8 cellular contexts compared by ENCODE assay signal in the genomic region with DNA sequence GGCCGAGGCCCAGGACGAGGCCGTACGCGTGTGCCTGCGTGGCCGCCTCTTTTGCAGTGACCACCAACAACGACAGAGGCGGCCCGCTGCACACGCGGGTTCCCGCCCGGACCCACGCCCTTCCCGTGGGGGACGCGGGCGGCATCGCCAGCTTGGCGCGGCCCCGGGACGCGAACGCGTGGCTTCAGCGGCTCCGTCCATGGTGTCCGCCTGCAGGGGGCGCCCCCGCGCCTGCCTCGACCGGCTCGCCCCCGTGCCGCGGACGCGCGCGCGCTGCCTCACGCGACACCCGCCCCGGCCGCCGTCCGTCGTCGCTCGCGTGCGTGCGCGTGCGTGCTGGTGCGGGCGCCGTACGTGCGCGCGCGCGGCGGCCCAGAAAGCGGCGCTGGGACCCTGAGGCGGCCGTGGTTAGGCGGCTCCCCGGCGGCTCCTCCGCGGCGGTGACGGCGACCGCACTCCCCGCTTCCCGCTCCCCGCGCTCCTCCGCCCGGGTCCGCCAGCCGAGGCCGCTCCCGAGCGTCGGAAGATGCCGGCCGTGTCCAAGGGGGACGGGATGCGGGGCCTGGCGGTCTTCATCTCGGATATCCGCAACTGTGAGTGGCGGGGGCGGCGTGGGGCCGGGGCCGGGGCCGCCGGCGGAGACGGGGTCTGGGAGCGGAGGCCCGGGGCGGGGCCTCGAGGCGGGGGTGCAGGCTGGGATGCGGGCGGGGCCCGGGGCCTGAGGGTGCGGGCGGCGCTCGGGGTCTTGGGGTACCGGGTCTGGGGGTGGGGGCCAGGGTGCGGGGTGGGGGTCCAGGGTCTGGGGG. TPM values are rescaled to one million over a fixed set of nuclear protein-coding genes. Genes with fewer than 3 reads are reported as not detected.
DNase-seq lines count a peak whose midpoint lies in the region; ATAC-seq and TF ChIP-seq lines count a peak whose summit lies in the region.

Gene AP2A2, plus strand, starts transcription at position 375 of the 806 bp plus-strand sequence. Its CDS starts 152 bp downstream, at position 527.

- peaks cover 0 to 17% of the 10 kb centered on the region in 2 donors for H3K36me3 ChIP-seq in left lung

- ATAC-seq in GM18858 (IDR thresholded peaks at IDR 0.05; ENCODE audit: unreplicated experiment) (peak; percentile 39), HG03135 (IDR thresholded peaks at IDR 0.05; ENCODE audit: unreplicated experiment) (peak; percentile 54), left lung (peak; percentile 93)

- CTCF ChIA-PET in AG04450 (lab: Charles Lee), result interaction anchor here (0.6 to 2.0 kb wide), 5 partner anchors 8 to 109 kb away, joined by 3 to 6 read pairs (median 5); no protein-coding TSS in a partner anchor
- CTCF ChIA-PET in activated CD4-positive, alpha-beta T cell treated with anti-CD3 and anti-CD28 coated beads, Interleukin-2, amount 10 ng/mL, durations not matched to agents 7 days and 5 days (lab: Charles Lee), result interaction anchor here (0.8 to 2.0 kb wide), 7 partner anchors 9 to 79 kb away, joined by 3 to 13 read pairs (median 3); partner anchors contain the start of gene CHID1

- peak; percentile 43 for DNase-seq in AG04450 (ENCODE audit: low read depth, low spot score)
- DNase-seq in NCI-H446 treated with DMSO at 0.1 percent for 48 hours (lab: John Stamatoyannopoulos, UW), result peak; percentile 57
- DNase-seq in activated CD4-positive, alpha-beta T cell treated with anti-CD3 and anti-CD28 coated beads, Interleukin-2, amount 10 ng/mL, durations not matched to agents 7 days and 5 days, result peak; percentile 86
- DNase-seq in dedifferentiated amniotic fluid mesenchymal stem cell (ENCODE audit: extremely low spot score), result peak; percentile 79
- peak; percentile 89 to 97 for DNase-seq in left lung
- DNase-seq in stimulated activated CD4-positive, alpha-beta T cell treated with anti-CD3 and anti-CD28 coated beads, Interleukin-2, amount 100 ng/mL, for 4 hours (ENCODE audit: low read depth), result peak; percentile 91

- H3K9me3 Mint-ChIP-seq in activated CD4-positive, alpha-beta T cell treated with anti-CD3 and anti-CD28 coated beads, Interleukin-2, amount 10 ng/mL, durations not matched to agents 7 days and 5 days, result no peaks in the 10 kb centered on the region

- H3K36me3 Mint-ChIP-seq in activated CD4-positive, alpha-beta T cell treated with anti-CD3 and anti-CD28 coated beads, Interleukin-2, amount 10 ng/mL, durations not matched to agents 7 days and 5 days (ENCODE audit: low read depth), result peaks cover 13% of the 10 kb centered on the region

- TF ChIP-seq CTCF in AG04450 (IDR thresholded peaks at IDR 0.05; ENCODE audit: low read depth, low read length), result peak; percentile 46
- peak; percentile 65 to 77 for TF ChIP-seq CTCF in left lung (IDR thresholded peaks at IDR 0.05)

- no peaks in the 10 kb centered on the region for H3K27me3 Mint-ChIP-seq in activated CD4-positive, alpha-beta T cell treated with anti-CD3 and anti-CD28 coated beads, Interleukin-2, amount 10 ng/mL, durations not matched to agents 7 days and 5 days

- H3K9me3 ChIP-seq in AG04450 (ENCODE audit: control insufficient read depth, insufficient read depth, low read length) (no peaks in the 10 kb centered on the region; the same call in 1 of the 2 replicates), left lung (no peaks in the 10 kb centered on the region)

- H3K4me3 Mint-ChIP-seq in activated CD4-positive, alpha-beta T cell treated with anti-CD3 and anti-CD28 coated beads, Interleukin-2, amount 10 ng/mL, durations not matched to agents 7 days and 5 days, result peak within 1 kb of the TSS; percentile 80

- H3K4me3 ChIP-seq in AG04450 (ENCODE audit: low read depth, low read length) (peak within 1 kb of the TSS; percentile 83), left lung (peak within 1 kb of the TSS; percentile 54 to 66)

- peak within 1 kb of the TSS; percentile 77 for H3K27ac ChIP-seq in AG04450 (ENCODE audit: low read depth, low read length)
- peak within 1 kb of the TSS; percentile 79 to 87 for H3K27ac ChIP-seq in left lung

- H3K4me1 Mint-ChIP-seq in activated CD4-positive, alpha-beta T cell treated with anti-CD3 and anti-CD28 coated beads, Interleukin-2, amount 10 ng/mL, durations not matched to agents 7 days and 5 days, result peaks cover 31% of the 10 kb centered on the region

- intact Hi-C loops in left lung (cut with DNase I), result no loop called here

- POLR2A ChIA-PET in AG04450 (lab: Yijun Ruan, JAX), result no interaction called here
- POLR2A ChIA-PET in activated CD4-positive, alpha-beta T cell treated with anti-CD3 and anti-CD28 coated beads, Interleukin-2, amount 10 ng/mL, durations not matched to agents 7 days and 5 days (lab: Charles Lee), result no interaction called here

- H3K27me3 ChIP-seq in AG04450 (ENCODE audit: control insufficient read depth, insufficient read depth, low read length) (no peaks in the 10 kb centered on the region), left lung (no peaks in the 10 kb centered on the region)

- H3K4me1 ChIP-seq in left lung, result peaks cover 27 to 54% of the 10 kb centered on the region in 2 donors

- peak within 1 kb of the TSS; percentile 80 for H3K27ac Mint-ChIP-seq in activated CD4-positive, alpha-beta T cell treated with anti-CD3 and anti-CD28 coated beads, Interleukin-2, amount 10 ng/mL, durations not matched to agents 7 days and 5 days

RNA-seq across cellular contexts. Expression of gene AP2A2, which starts in this region (rescaled TPM):
- polyA plus RNA-seq in AG04450 (2011; rRNA removed), result 54.2 and 55.7 TPM in 2 replicates
- 76.1 and 140 TPM in 2 replicates for polyA minus RNA-seq in AG04450 (2011; rRNA and poly(A)+ RNA removed)
- total RNA-seq in activated CD4-positive, alpha-beta T cell treated with anti-CD3 and anti-CD28 coated beads, Interleukin-2, amount 10 ng/mL, durations not matched to agents 7 days and 5 days, result 10 to 100 TPM; 60.1 to 66.7 TPM
- total RNA-seq in left lung, result 10 to 100 TPM; 97.1 to 98.4 TPM

Comparison
In these comparisons a context has a peak if more than half of its experiments do, and no peak if none do; other contexts are left out.
1. Peak in every context shown above with its lines: DNase-seq, ATAC-seq, H3K4me3 ChIP-seq and H3K27ac ChIP-seq.
2. DNase-seq: peak in every context shown above with its lines; median percentile 93 in left lung; 91 in stimulated activated CD4-positive, alpha-beta T cell treated with anti-CD3 and anti-CD28 coated beads, Interleukin-2, amount 100 ng/mL, for 4 hours; 86 in activated CD4-positive, alpha-beta T cell treated with anti-CD3 and anti-CD28 coated beads, Interleukin-2, amount 10 ng/mL, durations not matched to agents 7 days and 5 days; 79 in dedifferentiated amniotic fluid mesenchymal stem cell; 57 in NCI-H446 treated with DMSO at 0.1 percent for 48 hours; 43 in AG04450.
3. ATAC-seq: peak in every context shown above with its lines; median percentile 93 in left lung; 54 in HG03135; 39 in GM18858.